25 cellular contexts compared by ENCODE assay signal in genomic region chr1:26411624-26412074, GRCh38. TPM values are rescaled to one million over a fixed set of nuclear protein-coding genes. Genes with fewer than 3 reads are reported as not detected.
A peak's percentile ranks its signal among the peaks of the same experiment; 100 is the strongest.
DNase-seq lines count a peak whose midpoint lies in the region; ATAC-seq and TF ChIP-seq lines count a peak whose summit lies in the region.
"Had no signal": no experiment of that assay in that cellular context is flagged by ENCODE, and none has a peak within 500 bp of the region (broad histone marks: within the 10 kb centered on the region; RNA-seq: fewer than 3 reads in every experiment).

No MANE protein-coding gene starts in this region.

- DNase-seq in NT2/D1 (ENCODE audit: low read depth, low spot score), result peak; percentile 54
- peak; percentile 63 for DNase-seq in neural progenitor cell (ENCODE audit: low spot score)
- no peak for DNase-seq in NCI-H1417 treated with DMSO at 0.1 percent for 48 hours (lab: John Stamatoyannopoulos, UW)
- DNase-seq in HEK293T (ENCODE audit: extremely low spot score), result no peak
- DNase-seq in kidney glomerular epithelial cell (lab: John Stamatoyannopoulos, UW), result no peak
- DNase-seq in sciatic nerve (ENCODE audit: low spot score), result no peak
- DNase-seq: activated T-cell treated with anti-CD3 and anti-CD28 coated beads, Interleukin-2, amount 50 U/mL, for 48 hours; CD4-positive, CD25-positive, alpha-beta regulatory T cell; DMS153; GM23248; naive B cell; NCI-H1105; NCI-H2081; NCI-H524; psoas muscle; small intestine; stimulated activated CD4-positive, alpha-beta T cell treated with anti-CD3 and anti-CD28 coated beads, Interleukin-2, amount 100 ng/mL, for 48 hours; stimulated activated naive CD4-positive, alpha-beta T cell treated with Interleukin-2 at 50 U/mL for 16 hours had no signal

- H3K9me3 Mint-ChIP-seq in neural progenitor cell, result no peaks in the 10 kb centered on the region
- H3K9me3 Mint-ChIP-seq: activated naive CD4-positive, alpha-beta T cell treated with anti-CD3 and anti-CD28 coated beads, Interleukin-2, amount 50 U/mL, for 72 hours had no signal

- H3K9me3 ChIP-seq in ES-I3 (ENCODE audit: control insufficient read depth, insufficient read depth, low read length), result no peaks in the 10 kb centered on the region
- H3K9me3 ChIP-seq in NT2/D1 (ENCODE audit: insufficient read depth, low read length), result no peaks in the 10 kb centered on the region
- H3K9me3 ChIP-seq in iPS-15b (ENCODE audit: control insufficient read depth, insufficient read depth, low read length), result no peaks in the 10 kb centered on the region
- H3K9me3 ChIP-seq in neural progenitor cell (ENCODE audit: low read depth), result no peaks in the 10 kb centered on the region
- H3K9me3 ChIP-seq: psoas muscle, tibial artery had no signal

- H3K4me2 ChIP-seq in neural progenitor cell, result peak overlapping the region; percentile 100

- H2AFZ ChIP-seq in neural progenitor cell (replicated peaks), result no peak overlapping the region
- H2AFZ ChIP-seq: GM23248 had no signal

- H3K4me3 ChIP-seq in NT2/D1 (ENCODE audit: insufficient read length, low read depth) (peak overlapping the region; percentile 100), iPS-15b (ENCODE audit: low read depth, low read length) (peak overlapping the region; percentile 99), neural progenitor cell (peak overlapping the region; percentile 90)
- H3K4me3 ChIP-seq: GM23248, psoas muscle, tibial artery had no signal

- peak overlapping the region; percentile 99 for H3K4me3 Mint-ChIP-seq in neural progenitor cell

- peaks cover 58% of the 10 kb centered on the region for H4K20me1 ChIP-seq in neural progenitor cell (ENCODE audit: low read depth)

- intact Hi-C loops in sciatic nerve (cut with DNase I), result no loop called here

- CTCF ChIA-PET in HEK293T (lab: Yijun Ruan, JAX), result no interaction called here

- H3K79me2 ChIP-seq in neural progenitor cell (ENCODE audit: low read depth), result peaks cover 63% of the 10 kb centered on the region

- H3K27me3 ChIP-seq in NT2/D1 (ENCODE audit: insufficient read depth, insufficient read length) (peaks cover 11% of the 10 kb centered on the region), iPS-15b (ENCODE audit: control insufficient read depth, insufficient read depth, low read length) (no peaks in the 10 kb centered on the region), neural progenitor cell (no peaks in the 10 kb centered on the region)

- H3K9ac ChIP-seq in ES-I3 (ENCODE audit: low read depth, low read length) (peak overlapping the region; percentile 88), NT2/D1 (ENCODE audit: insufficient read length, low read depth) (peak overlapping the region; percentile 100), iPS-15b (ENCODE audit: low read depth, low read length) (peak overlapping the region; percentile 100), neural progenitor cell (peak overlapping the region; percentile 39)
- H3K9ac ChIP-seq: GM23248 had no signal

- ATAC-seq in sciatic nerve, result no peak
- ATAC-seq: activated CD4-positive, CD25-positive, alpha-beta regulatory T cell treated with anti-CD3 and anti-CD28 coated beads, Interleukin-2, amount 50 U/mL, for 24 hours; psoas muscle had no signal

- POLR2A ChIA-PET in HEK293T (lab: Yijun Ruan, JAX), result no interaction called here

- H3K4me1 ChIP-seq in ES-I3 (ENCODE audit: insufficient read depth, low read length) (peaks cover 35% of the 10 kb centered on the region), NT2/D1 (ENCODE audit: insufficient read depth, insufficient read length) (peaks cover 5% of the 10 kb centered on the region), iPS-15b (ENCODE audit: control insufficient read depth, insufficient read depth, low read length) (peaks cover 21% of the 10 kb centered on the region), neural progenitor cell (peaks cover 40% of the 10 kb centered on the region)
- H3K4me1 ChIP-seq: psoas muscle, tibial artery had no signal

- peak overlapping the region; percentile 97 for H3K27ac Mint-ChIP-seq in neural progenitor cell
- H3K27ac Mint-ChIP-seq: activated naive CD4-positive, alpha-beta T cell treated with anti-CD3 and anti-CD28 coated beads, Interleukin-2, amount 50 U/mL, for 72 hours; CD4-positive, CD25-positive, alpha-beta regulatory T cell; naive B cell had no signal

- H3K27me3 Mint-ChIP-seq in neural progenitor cell (ENCODE audit: insufficient read depth, low read depth), result peaks cover 14% of the 10 kb centered on the region

- H3K4me1 Mint-ChIP-seq in neural progenitor cell, result peaks cover 60% of the 10 kb centered on the region

- peaks cover 18% of the 10 kb centered on the region for H3K36me3 Mint-ChIP-seq in neural progenitor cell
- H3K36me3 Mint-ChIP-seq: CD4-positive, CD25-positive, alpha-beta regulatory T cell; naive B cell had no signal

- peaks cover 20% of the 10 kb centered on the region for H3K36me3 ChIP-seq in ES-I3 (ENCODE audit: insufficient read depth, low read length)
- peaks cover 49% of the 10 kb centered on the region for H3K36me3 ChIP-seq in NT2/D1 (ENCODE audit: insufficient read depth, insufficient read length, low read length)
- H3K36me3 ChIP-seq in iPS-15b (ENCODE audit: control insufficient read depth, insufficient read depth, low read length), result peaks cover 23% of the 10 kb centered on the region
- H3K36me3 ChIP-seq in neural progenitor cell, result peaks cover 4% of the 10 kb centered on the region
- H3K36me3 ChIP-seq: tibial artery had no signal

- no peak for TF ChIP-seq CTCF in neural progenitor cell (IDR thresholded peaks at IDR 0.05)

- peak overlapping the region; percentile 95 for H3K27ac ChIP-seq in neural progenitor cell
- H3K27ac ChIP-seq: GM23248, psoas muscle, tibial artery had no signal

- peaks cover 78% of the 10 kb centered on the region for H3F3A ChIP-seq in neural progenitor cell (ENCODE audit: low read depth)

TF ChIP-seq in HEK293T, 16 proteins besides CTCF, POLR2A, EP300 and RAD21:
- no peak for TF ChIP-seq FOXA1 (IDR thresholded peaks at IDR 0.05)
- TF ChIP-seq BHLHE40 (IDR thresholded peaks at IDR 0.05; ENCODE audit: borderline replicate concordance), result no peak
- no peak for TF ChIP-seq ARNT (IDR thresholded peaks at IDR 0.05)
- no peak for TF ChIP-seq SP1 (IDR thresholded peaks at IDR 0.05)
- no peak for TF ChIP-seq L3MBTL2 (conservative IDR thresholded peaks at IDR 0.05)
- no peak for TF ChIP-seq TARDBP (IDR thresholded peaks at IDR 0.05)

RNA-seq across cellular contexts. Expression of gene LIN28A, which starts 1.0 kb away (rescaled TPM):
- total RNA-seq in neural progenitor cell (ENCODE audit: low replicate concordance) (1,311 and 1,384 TPM in 2 replicates), sciatic nerve (not detected)
- total RNA-seq: activated naive CD4-positive, alpha-beta T cell treated with anti-CD3 and anti-CD28 coated beads, Interleukin-2, amount 50 U/mL, for 72 hours; CD4-positive, CD25-positive, alpha-beta regulatory T cell; chondrocyte; GM23248; lung microvascular endothelial cell; psoas muscle had no signal

RNA-seq across cellular contexts. Expression of gene DHDDS, which starts 20.5 kb away (rescaled TPM):
- total RNA-seq in neural progenitor cell (ENCODE audit: low replicate concordance), result 30.5 and 43.0 TPM in 2 replicates
- total RNA-seq in sciatic nerve, result 42.2 TPM

RNA-seq across cellular contexts. Expression of gene ZNF683, which starts 39.1 kb away (rescaled TPM):
- total RNA-seq in neural progenitor cell (ENCODE audit: low replicate concordance), result not detected in 2 replicates
- total RNA-seq in sciatic nerve, result 0.31 TPM
- total RNA-seq: activated naive CD4-positive, alpha-beta T cell treated with anti-CD3 and anti-CD28 coated beads, Interleukin-2, amount 50 U/mL, for 72 hours; CD4-positive, CD25-positive, alpha-beta regulatory T cell; chondrocyte; GM23248; lung microvascular endothelial cell; psoas muscle had no signal

RNA-seq across cellular contexts. Expression of gene CRYBG2, which starts 57.7 kb away (rescaled TPM):
- total RNA-seq in neural progenitor cell (ENCODE audit: low replicate concordance) (3.0 and 6.5 TPM in 2 replicates), sciatic nerve (not detected)
- total RNA-seq: chondrocyte, GM23248, lung microvascular endothelial cell had no signal

Comparison
In these comparisons a context has a peak if more than half of its experiments do, and no peak if none do; other contexts are left out.
1. H3K9ac ChIP-seq: peak in every context shown above with its lines; median percentile 100 in NT2/D1; 100 in iPS-15b; 88 in ES-I3; 39 in neural progenitor cell.
2. DNase-seq: peak in NT2/D1 (single experiment) and neural progenitor cell (single experiment); none in NCI-H1417 treated with DMSO at 0.1 percent for 48 hours (single experiment), HEK293T (single experiment), kidney glomerular epithelial cell (single experiment) and sciatic nerve (single experiment).
3. RNA of gene LIN28A, which starts 1.0 kb away (total RNA-seq): 1,311 to 1,384 TPM in neural progenitor cell; not detected in sciatic nerve (single experiment); every median in the first group is over 1,000 times any median in the second.
4. Peak in every context shown above with its lines, with median percentiles within 50 percentile points of each other: H3K4me3 ChIP-seq.